9 cellular contexts compared by ENCODE assay signal in genomic region chr2:111219285-111219684, GRCh38.
A peak's percentile ranks its signal among the peaks of the same experiment; 100 is the strongest.
DNase-seq lines count a peak whose midpoint lies in the region; ATAC-seq, FAIRE-seq and TF ChIP-seq lines count a peak whose summit lies in the region.
"Had no signal": no experiment of that assay in that cellular context is flagged by ENCODE, and none has a peak within 500 bp of the region (broad histone marks: within the 10 kb centered on the region; RNA-seq: fewer than 3 reads in every experiment).

No MANE protein-coding gene starts in this region.

- FAIRE-seq in GM12892 (lab: Jason Lieb, UNC) = peak; percentile 86

- H3K27me3 Mint-ChIP-seq in dendritic cell treated with granulocyte-macrophage colony-stimulating factor and Interleukin-4, amounts not matched to agents 40 ng/mL and 50 ng/mL, for 4 days = peaks cover 3% of the 10 kb centered on the region
- H3K27me3 Mint-ChIP-seq in activated CD4-positive, alpha-beta memory T cell treated with anti-CD3 and anti-CD28 coated beads, Interleukin-2, amount 10 ng/mL, durations not matched to agents 7 days and 5 days = peaks cover 5% of the 10 kb centered on the region

- peaks cover 44% of the 10 kb centered on the region for H3K4me1 Mint-ChIP-seq in dendritic cell treated with granulocyte-macrophage colony-stimulating factor and Interleukin-4, amounts not matched to agents 40 ng/mL and 50 ng/mL, for 4 days (ENCODE audit: low read depth)
- no peaks in the 10 kb centered on the region for H3K4me1 Mint-ChIP-seq in activated CD4-positive, alpha-beta memory T cell treated with anti-CD3 and anti-CD28 coated beads, Interleukin-2, amount 10 ng/mL, durations not matched to agents 7 days and 5 days

- CTCF ChIA-PET in activated CD4-positive, alpha-beta memory T cell treated with anti-CD3 and anti-CD28 coated beads, Interleukin-2, amount 10 ng/mL, durations not matched to agents 7 days and 5 days (lab: Charles Lee) = no interaction called here

- no peak for DNase-seq in GM12892 (ENCODE audit: insufficient read length)
- no peak for DNase-seq in NCI-H146 treated with DMSO at 0.1 percent for 48 hours (lab: John Stamatoyannopoulos, UW; ENCODE audit: unreplicated experiment)
- no peak for DNase-seq in KG1 (lab: John Stamatoyannopoulos, UW)
- DNase-seq in activated CD4-positive, alpha-beta memory T cell treated with anti-CD3 and anti-CD28 coated beads, Interleukin-2, amount 10 ng/mL, durations not matched to agents 7 days and 5 days = no peak
- DNase-seq in globus pallidus (ENCODE audit: low spot score) = no peak
- DNase-seq: NCI-H1436 treated with DMSO at 0.1 percent for 48 hours had no signal

- no peak for TF ChIP-seq POLR2A in GM12892 (IDR thresholded peaks at IDR 0.05; ENCODE audit: low read depth, low read length)

- peaks cover 15% of the 10 kb centered on the region for H3K36me3 Mint-ChIP-seq in dendritic cell treated with granulocyte-macrophage colony-stimulating factor and Interleukin-4, amounts not matched to agents 40 ng/mL and 50 ng/mL, for 4 days (ENCODE audit: low read depth)
- H3K36me3 Mint-ChIP-seq in activated CD4-positive, alpha-beta memory T cell treated with anti-CD3 and anti-CD28 coated beads, Interleukin-2, amount 10 ng/mL, durations not matched to agents 7 days and 5 days (ENCODE audit: low read depth) = peaks cover 46% of the 10 kb centered on the region

- peaks cover 17% of the 10 kb centered on the region for H3K9me3 Mint-ChIP-seq in dendritic cell treated with granulocyte-macrophage colony-stimulating factor and Interleukin-4, amounts not matched to agents 40 ng/mL and 50 ng/mL, for 4 days
- H3K9me3 Mint-ChIP-seq in activated CD4-positive, alpha-beta memory T cell treated with anti-CD3 and anti-CD28 coated beads, Interleukin-2, amount 10 ng/mL, durations not matched to agents 7 days and 5 days = peaks cover 16% of the 10 kb centered on the region

- POLR2A ChIA-PET in activated CD4-positive, alpha-beta memory T cell treated with anti-CD3 and anti-CD28 coated beads, Interleukin-2, amount 10 ng/mL, durations not matched to agents 7 days and 5 days (lab: Charles Lee) = no interaction called here

- H3K4me3 Mint-ChIP-seq in dendritic cell treated with granulocyte-macrophage colony-stimulating factor and Interleukin-4, amounts not matched to agents 40 ng/mL and 50 ng/mL, for 4 days = peak overlapping the region; percentile 50
- no peak overlapping the region for H3K4me3 Mint-ChIP-seq in activated CD4-positive, alpha-beta memory T cell treated with anti-CD3 and anti-CD28 coated beads, Interleukin-2, amount 10 ng/mL, durations not matched to agents 7 days and 5 days

- intact Hi-C loops in dendritic cell treated with granulocyte-macrophage colony-stimulating factor and Interleukin-4, amounts not matched to agents 40 ng/mL and 50 ng/mL, for 4 days (cut with micrococcal nuclease) = loop anchor here (2.0 kb wide), 1 partner anchor 20 kb away; no protein-coding TSS in a partner anchor

- H3K27ac Mint-ChIP-seq in dendritic cell treated with granulocyte-macrophage colony-stimulating factor and Interleukin-4, amounts not matched to agents 40 ng/mL and 50 ng/mL, for 4 days = peak overlapping the region; percentile 85
- H3K27ac Mint-ChIP-seq in activated CD4-positive, alpha-beta memory T cell treated with anti-CD3 and anti-CD28 coated beads, Interleukin-2, amount 10 ng/mL, durations not matched to agents 7 days and 5 days = no peak overlapping the region

- ATAC-seq in GM21515 (IDR thresholded peaks at IDR 0.05; ENCODE audit: unreplicated experiment) = peak; percentile 90
- ATAC-seq in HG03442 (IDR thresholded peaks at IDR 0.05; ENCODE audit: unreplicated experiment) = peak; percentile 86
